Comparison of ENCODE assay signal across 32 cellular contexts in the genomic region with DNA sequence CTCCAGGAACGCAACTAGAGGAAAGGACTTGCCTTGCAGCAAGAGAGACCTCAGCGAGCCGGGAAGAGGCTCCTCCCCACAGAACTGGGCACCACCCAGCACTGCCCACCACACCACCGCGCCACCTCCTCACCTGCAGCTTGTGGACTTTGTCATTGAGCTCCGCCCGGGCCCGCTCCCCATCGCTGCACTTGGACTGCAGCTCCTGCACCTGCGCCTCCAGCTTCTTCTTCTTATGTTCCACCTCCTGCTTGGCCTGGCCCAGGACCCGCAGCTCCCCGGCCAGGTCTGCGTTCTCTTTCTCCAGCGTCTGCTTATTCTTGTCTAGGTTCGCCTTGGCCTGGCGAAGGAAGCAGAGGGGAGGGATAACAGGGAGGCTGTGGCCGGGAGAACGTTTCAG.
DNase-seq lines count a peak whose midpoint lies in the region; ATAC-seq, FAIRE-seq and TF ChIP-seq lines count a peak whose summit lies in the region.
"Had no signal": no experiment of that assay in that cellular context is flagged by ENCODE, and none has a peak within 500 bp of the region (broad histone marks: within the 10 kb centered on the region; RNA-seq: fewer than 3 reads in every experiment).

No MANE protein-coding gene starts in this region.

- SMC1A ChIA-PET in GM12878 (lab: Charles Lee; ENCODE audit: uncharacterized antibody, unreplicated experiment): no interaction called here

- peak overlapping the region; percentile 24 for H3K4me3 Mint-ChIP-seq in neural progenitor cell
- H3K4me3 Mint-ChIP-seq: activated CD4-positive, alpha-beta T cell treated with anti-CD3 and anti-CD28 coated beads, Interleukin-2, amount 10 ng/mL, durations not matched to agents 7 days and 5 days; activated naive CD4-positive, alpha-beta T cell treated with anti-CD3 and anti-CD28 coated beads, Interleukin-2, amount 10 ng/mL, durations not matched to agents 7 days and 5 days; activated T-helper 1 cell treated with anti-CD3 and anti-CD28 coated beads, Interleukin-12 subunit alpha, Interleukin-12 subunit beta, Interleukin-2, Interleukin-4 antibody, amounts not matched to agents 30 ng/mL and 10 ng/mL and 1 ng/mL, durations not matched to agents 14 hours and 24 hours and 36 hours; CD4-positive, alpha-beta memory T cell; naive B cell; T-helper 2 cell treated with Interferon-gamma antibody and Interleukin-4, amounts not matched to agents 5 μg/mL and 100 μg/mL, for 36 hours had no signal

- H3K36me3 ChIP-seq in HepG2 (replicated peaks in 1 of 2; ENCODE audit: control insufficient read depth in 1 of 2, insufficient read depth in 2 of 2, low read length in 2 of 2) (peaks cover 12 to 13% of the 10 kb centered on the region in 2 experiments; a peak in 3 of 5 replicates), right lobe of liver (no peaks in the 10 kb centered on the region), GM12878 (ENCODE audit: control insufficient read depth in 2 of 2, insufficient read depth in 2 of 2, low read length in 1 of 2) (peaks cover 0 to 7% of the 10 kb centered on the region in 2 experiments; a peak in 3 of 4 replicates), neural progenitor cell (no peaks in the 10 kb centered on the region), breast epithelium (no peaks in the 10 kb centered on the region)

- no peaks in the 10 kb centered on the region for H4K20me1 ChIP-seq in HepG2 (ENCODE audit: insufficient read depth, low read length)
- H4K20me1 ChIP-seq in GM12878 (ENCODE audit: control insufficient read depth, insufficient read depth): no peaks in the 10 kb centered on the region
- no peaks in the 10 kb centered on the region for H4K20me1 ChIP-seq in neural progenitor cell (ENCODE audit: low read depth)

- H2AFZ ChIP-seq in HepG2 (ENCODE audit: low read length) (no peak overlapping the region), GM12878 (ENCODE audit: control insufficient read depth, low read depth, low read length) (no peak overlapping the region), neural progenitor cell (replicated peaks) (no peak overlapping the region)

- DNase-seq in HepG2 (ENCODE audit: low spot score): no peak
- no peak for DNase-seq in right lobe of liver
- no peak for DNase-seq in GM12878 (ENCODE audit: low read depth, low spot score)
- no peak for DNase-seq in neural progenitor cell (ENCODE audit: low spot score)
- no peak for DNase-seq in breast epithelium (ENCODE audit: low spot score in 2 of 2)
- no peak for DNase-seq in NCI-H1105 treated with DMSO at 0.1 percent for 48 hours (lab: John Stamatoyannopoulos, UW)
- DNase-seq in UCSD-AML1 (lab: John Stamatoyannopoulos, UW; ENCODE audit: unreplicated experiment): no peak
- DNase-seq: activated CD4-positive, alpha-beta T cell treated with anti-CD3 and anti-CD28 coated beads, Interleukin-2, amount 10 ng/mL, durations not matched to agents 7 days and 5 days; activated naive CD4-positive, alpha-beta T cell treated with anti-CD3 and anti-CD28 coated beads, Interleukin-2, amount 10 ng/mL, durations not matched to agents 7 days and 5 days; AML-193; body of pancreas; CD4-positive, alpha-beta memory T cell; cerebellar nuclear complex; GOT3; KG1; naive B cell; NCI-H1105; NCI-H187 treated with DMSO at 0.1 percent for 48 hours; NCI-H524; NK-92 treated with Interleukin-12 subunit alpha and Interleukin-12 subunit beta, amount 100 ng/mL, for 24 hours; posterior cingulate gyrus; SHP77 treated with DMSO at 0.1 percent for 48 hours; stimulated activated CD4-positive, alpha-beta T cell treated with anti-CD3 and anti-CD28 coated beads, Interleukin-4, amount 100 ng/mL, for 1 hour had no signal

- no TSS peak for BruUV-seq in HepG2 (replicated peaks; lab: Mats Ljungman, UMichigan)
- no TSS peak for BruUV-seq in GM12878 (replicated peaks; lab: Mats Ljungman, UMichigan)

- H3K4me1 ChIP-seq in HepG2 (ENCODE audit: insufficient read depth, low read length) (no peaks in the 10 kb centered on the region), right lobe of liver (no peaks in the 10 kb centered on the region), GM12878 (ENCODE audit: control insufficient read depth, insufficient read depth, low read length) (no peaks in the 10 kb centered on the region), neural progenitor cell (no peaks in the 10 kb centered on the region), breast epithelium (no peaks in the 10 kb centered on the region)
- H3K4me1 ChIP-seq: A549, body of pancreas had no signal

- no peaks in the 10 kb centered on the region for H3K9me3 Mint-ChIP-seq in neural progenitor cell
- H3K9me3 Mint-ChIP-seq: activated CD4-positive, alpha-beta T cell treated with anti-CD3 and anti-CD28 coated beads, Interleukin-2, amount 10 ng/mL, durations not matched to agents 7 days and 5 days; activated naive CD4-positive, alpha-beta T cell treated with anti-CD3 and anti-CD28 coated beads, Interleukin-2, amount 10 ng/mL, durations not matched to agents 7 days and 5 days; activated T-helper 1 cell treated with anti-CD3 and anti-CD28 coated beads, Interleukin-12 subunit alpha, Interleukin-12 subunit beta, Interleukin-2, Interleukin-4 antibody, amounts not matched to agents 30 ng/mL and 10 ng/mL and 1 ng/mL, durations not matched to agents 14 hours and 24 hours and 36 hours; CD4-positive, alpha-beta memory T cell; T-helper 2 cell treated with Interferon-gamma antibody and Interleukin-4, amounts not matched to agents 5 μg/mL and 100 μg/mL, for 36 hours had no signal

- H3K27ac Mint-ChIP-seq in neural progenitor cell: peak overlapping the region; percentile 66
- H3K27ac Mint-ChIP-seq: activated naive CD4-positive, alpha-beta T cell treated with anti-CD3 and anti-CD28 coated beads, Interleukin-2, amount 10 ng/mL, durations not matched to agents 7 days and 5 days; activated T-helper 1 cell treated with anti-CD3 and anti-CD28 coated beads, Interleukin-12 subunit alpha, Interleukin-12 subunit beta, Interleukin-2, Interleukin-4 antibody, amounts not matched to agents 30 ng/mL and 10 ng/mL and 1 ng/mL, durations not matched to agents 14 hours and 24 hours and 36 hours; T-helper 2 cell treated with Interferon-gamma antibody and Interleukin-4, amounts not matched to agents 5 μg/mL and 100 μg/mL, for 36 hours had no signal

- no peak for TF ChIP-seq CTCF in HepG2 (CRISPR knock-in tag; IDR thresholded peaks at IDR 0.05)
- TF ChIP-seq CTCF in right lobe of liver (IDR thresholded peaks at IDR 0.05): no peak
- TF ChIP-seq CTCF in GM12878 (IDR thresholded peaks at IDR 0.05 in 2 of 3, conservative IDR thresholded peaks at IDR 0.05 in 1 of 3; ENCODE audit: control insufficient read depth in 2 of 3, extremely low read depth in 1 of 3, insufficient read depth in 1 of 3, low read depth in 3 of 3, low read length in 3 of 3): no peak
- no peak for TF ChIP-seq CTCF in neural progenitor cell (IDR thresholded peaks at IDR 0.05)
- no peak for TF ChIP-seq CTCF in breast epithelium (IDR thresholded peaks at IDR 0.05)

- WGBS in HepG2 (ENCODE audit: low lambda C conversion rate): 92% methylated on average over 18 of the region's 18 CpGs
- 86% methylated on average over 6 of the region's 18 CpGs for WGBS in right lobe of liver (ENCODE audit: insufficient coverage, low coverage, low lambda C conversion rate, missing lambda C conversion rate)
- WGBS in GM12878 (ENCODE audit: insufficient coverage, insufficient replicate concordance, low lambda C conversion rate, missing lambda C conversion rate): 95% methylated on average over 18 of the region's 18 CpGs

- ATAC-seq in HepG2 (no peak; the same call in 2 of the 3 replicates), right lobe of liver (no peak), GM12878 (no peak), GM21423 (IDR thresholded peaks at IDR 0.05; ENCODE audit: unreplicated experiment) (no peak)
- ATAC-seq: A549, body of pancreas, sciatic nerve had no signal

- RAD21 ChIA-PET in GM12878 (lab: Charles Lee; ENCODE audit: unreplicated experiment): no interaction called here

- FAIRE-seq in HepG2 (lab: Jason Lieb, UNC): no peak
- no peak for FAIRE-seq in GM12878 (lab: Jason Lieb, UNC)
- FAIRE-seq: A549, D721Med, frontal cortex had no signal

- H3K9ac ChIP-seq in HepG2 (ENCODE audit: insufficient read depth, low read depth, low read length) (no peak overlapping the region), GM12878 (ENCODE audit: control insufficient read depth, insufficient read depth, low read length) (no peak overlapping the region), neural progenitor cell (no peak overlapping the region)

- POLR2A ChIA-PET in HepG2 (lab: Yijun Ruan, JAX): no interaction called here
- POLR2A ChIA-PET in GM12878 (lab: Charles Lee): no interaction called here

- TF ChIP-seq EP300 in HepG2 (IDR thresholded peaks at IDR 0.05; ENCODE audit: low read depth in 2 of 2, low read length in 2 of 2): no peak
- TF ChIP-seq EP300 in HepG2 (CRISPR knock-in tag; IDR thresholded peaks at IDR 0.05; ENCODE audit: borderline replicate concordance): no peak
- TF ChIP-seq EP300 in GM12878 (IDR thresholded peaks at IDR 0.05; ENCODE audit: borderline replicate concordance in 1 of 2, control insufficient read depth in 1 of 2, low read depth in 2 of 2, low read length in 2 of 2): no peak

- H3K4me2 ChIP-seq in HepG2 (ENCODE audit: low read depth, low read length) (no peak overlapping the region), GM12878 (ENCODE audit: control insufficient read depth, insufficient read depth) (no peak overlapping the region), neural progenitor cell (no peak overlapping the region)
- H3K4me2 ChIP-seq: A549 had no signal

- no peak for TF ChIP-seq POLR2A in HepG2 (IDR thresholded peaks at IDR 0.05; ENCODE audit: insufficient read depth in 1 of 2, low read depth in 2 of 2, low read length in 2 of 2)
- no peak for TF ChIP-seq POLR2A in right lobe of liver (IDR thresholded peaks at IDR 0.05)
- TF ChIP-seq POLR2A in GM12878 (IDR thresholded peaks at IDR 0.05; ENCODE audit: low read depth, low read length): peak; percentile 38; the same call in 1 of the 2 replicates
- TF ChIP-seq POLR2A in breast epithelium (IDR thresholded peaks at IDR 0.05): no peak

- peaks cover 4% of the 10 kb centered on the region for H3K36me3 Mint-ChIP-seq in neural progenitor cell

- H3F3A ChIP-seq in neural progenitor cell (ENCODE audit: low read depth): peaks cover 4% of the 10 kb centered on the region

- no peaks in the 10 kb centered on the region for H3K27me3 Mint-ChIP-seq in neural progenitor cell (ENCODE audit: insufficient read depth, low read depth)
- H3K27me3 Mint-ChIP-seq: activated CD4-positive, alpha-beta T cell treated with anti-CD3 and anti-CD28 coated beads, Interleukin-2, amount 10 ng/mL, durations not matched to agents 7 days and 5 days; activated naive CD4-positive, alpha-beta T cell treated with anti-CD3 and anti-CD28 coated beads, Interleukin-2, amount 10 ng/mL, durations not matched to agents 7 days and 5 days; CD4-positive, alpha-beta memory T cell; naive B cell had no signal

- no peaks in the 10 kb centered on the region for H3K79me2 ChIP-seq in HepG2 (ENCODE audit: insufficient read depth, low read length)
- no peaks in the 10 kb centered on the region for H3K79me2 ChIP-seq in GM12878 (ENCODE audit: control insufficient read depth, insufficient read depth, low read length)
- H3K79me2 ChIP-seq in neural progenitor cell (ENCODE audit: low read depth): no peaks in the 10 kb centered on the region

- H3K27me3 ChIP-seq in HepG2 (ENCODE audit: control insufficient read depth in 1 of 2, insufficient read depth in 2 of 2, low read length in 2 of 2) (no peaks in the 10 kb centered on the region), right lobe of liver (no peaks in the 10 kb centered on the region), GM12878 (replicated peaks in 1 of 2; ENCODE audit: control insufficient read depth in 2 of 2, insufficient read depth in 2 of 2, low read length in 1 of 2) (no peaks in the 10 kb centered on the region), neural progenitor cell (no peaks in the 10 kb centered on the region), breast epithelium (no peaks in the 10 kb centered on the region)
- H3K27me3 ChIP-seq: body of pancreas, neutrophil had no signal

- H3K4me3 ChIP-seq in HepG2 (replicated peaks in 1 of 3; ENCODE audit: insufficient read depth in 1 of 3, low read depth in 2 of 3, low read length in 3 of 3) (no peak overlapping the region), right lobe of liver (no peak overlapping the region), GM12878 (no peak overlapping the region), neural progenitor cell (no peak overlapping the region), breast epithelium (no peak overlapping the region)
- H3K4me3 ChIP-seq: A549, body of pancreas had no signal

- H3K9me3 ChIP-seq in HepG2 (ENCODE audit: low read length) (no peaks in the 10 kb centered on the region), right lobe of liver (no peaks in the 10 kb centered on the region), GM12878 (replicated peaks; ENCODE audit: control insufficient read depth, insufficient read depth, low read length) (no peaks in the 10 kb centered on the region), neural progenitor cell (ENCODE audit: low read depth) (no peaks in the 10 kb centered on the region), breast epithelium (no peaks in the 10 kb centered on the region)
- H3K9me3 ChIP-seq: A549, body of pancreas, neutrophil had no signal

- intact Hi-C loops in HepG2 (cut with micrococcal nuclease; ENCODE audit: unreplicated experiment) (no loop called here), right lobe of liver (cut with DNase I) (no loop called here), GM12878 (cut with micrococcal nuclease; ENCODE audit: unreplicated experiment) (no loop called here), breast epithelium (cut with DNase I; ENCODE audit: low total_unique reads) (no loop called here)

- in situ Hi-C loops in HepG2 (cut with HindIII; ENCODE audit: extremely low pct_ligation_motif_present, low pct_unique_long_range_greater_than_20kb): no loop called here
- in situ Hi-C loops in GM12878 (cut with MboI): no loop called here

- TF ChIP-seq RAD21 in HepG2 (CRISPR knock-in tag; IDR thresholded peaks at IDR 0.05): no peak
- TF ChIP-seq RAD21 in GM12878 (IDR thresholded peaks at IDR 0.05; ENCODE audit: insufficient read depth, low read depth, low read length): no peak

- CTCF ChIA-PET in HepG2 (lab: Yijun Ruan, JAX; ENCODE audit: low intra/inter-chr PET ratio, low total read pairs): no interaction called here
- CTCF ChIA-PET in GM12878 (lab: Yijun Ruan, JAX): no interaction called here

- no peaks in the 10 kb centered on the region for H3K4me1 Mint-ChIP-seq in neural progenitor cell
- H3K4me1 Mint-ChIP-seq: activated CD4-positive, alpha-beta T cell treated with anti-CD3 and anti-CD28 coated beads, Interleukin-2, amount 10 ng/mL, durations not matched to agents 7 days and 5 days; activated naive CD4-positive, alpha-beta T cell treated with anti-CD3 and anti-CD28 coated beads, Interleukin-2, amount 10 ng/mL, durations not matched to agents 7 days and 5 days had no signal

- H3K27ac ChIP-seq in HepG2 (ENCODE audit: extremely low read length, insufficient read depth, low read length) (no peak overlapping the region), right lobe of liver (no peak overlapping the region), GM12878 (ENCODE audit: control insufficient read depth, insufficient read depth) (no peak overlapping the region), neural progenitor cell (no peak overlapping the region), breast epithelium (no peak overlapping the region)
- H3K27ac ChIP-seq: A549, body of pancreas, neutrophil, VCaP had no signal
